In the genomic region with DNA sequence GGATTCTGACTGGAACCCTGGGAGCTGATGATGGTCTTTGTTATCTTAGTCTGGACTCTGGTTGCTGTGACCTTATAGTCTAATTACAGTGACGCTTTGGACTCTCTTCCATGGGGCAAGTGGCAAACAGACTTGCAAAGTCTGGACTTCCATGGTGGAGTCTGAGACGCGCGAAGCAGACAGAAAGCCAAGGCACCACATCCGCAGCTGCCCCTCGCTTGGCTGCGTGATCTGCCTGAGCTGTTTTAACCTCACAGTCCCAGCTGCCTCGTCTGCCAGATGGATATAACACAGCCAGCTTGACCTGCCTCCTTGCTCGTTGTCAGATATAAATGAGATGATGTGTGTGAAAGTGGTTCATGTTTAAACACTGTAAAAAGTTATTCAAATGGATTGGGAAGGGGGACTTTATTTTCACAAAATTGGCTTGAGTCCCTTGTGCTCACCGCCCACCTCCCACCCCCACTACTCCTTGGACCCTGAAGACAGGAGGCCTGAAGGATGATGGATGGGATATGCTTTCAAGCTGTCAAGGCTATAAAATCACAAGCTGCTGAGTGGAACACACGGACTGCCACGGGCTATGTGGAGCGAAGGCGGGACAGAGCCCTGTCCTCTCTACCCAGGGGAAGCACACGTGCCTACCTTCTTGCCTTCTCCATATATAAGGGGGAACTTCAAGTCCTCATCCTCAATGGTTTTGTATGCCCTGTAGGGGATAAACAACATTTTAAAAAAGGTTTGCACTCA, we compare ENCODE assay signal across 16 cellular contexts.
A peak's percentile ranks its signal among the peaks of the same experiment; 100 is the strongest.
DNase-seq lines count a peak whose midpoint lies in the region; ATAC-seq, FAIRE-seq and TF ChIP-seq lines count a peak whose summit lies in the region.
"Had no signal": no experiment of that assay in that cellular context is flagged by ENCODE, and none has a peak within 500 bp of the region (broad histone marks: within the 10 kb centered on the region; RNA-seq: fewer than 3 reads in every experiment).

No MANE protein-coding gene starts in this region.

- H2AK5ac ChIP-seq in H1 (ENCODE audit: low read depth, low read length) = peak overlapping the region; percentile 49; the same call in 1 of the 2 replicates

- H2BK120ac ChIP-seq in H1 (replicated peaks; ENCODE audit: low read depth, low read length) = no peak overlapping the region

- intact Hi-C loops in Right ventricle myocardium superior (cut with DNase I) = no loop called here
- intact Hi-C loops in cardiac septum (cut with DNase I) = no loop called here

- 91% methylated on average over 15 of the region's 15 CpGs; no CpG with 5 or more reads in 1 of the 2 experiments for WGBS in H1 (ENCODE audit: extremely low coverage in 1 of 2, insufficient coverage in 1 of 2, insufficient read length in 1 of 2, insufficient replicate concordance in 2 of 2, low coverage in 1 of 2, low lambda C conversion rate in 2 of 2, missing lambda C conversion rate in 1 of 2), 2 experiments

- 0 out of 7 replicates have a peak, but pooled peaks cover 0 to 2% (median 0%) of the 10 kb centered on the region in 4 experiments for H3K4me1 ChIP-seq in H1 (replicated peaks in 1 of 4; ENCODE audit: control insufficient read depth in 3 of 4, insufficient read depth in 4 of 4, low read length in 3 of 4)
- H3K4me1 ChIP-seq: Caco-2 had no signal

- DNase-seq in Right ventricle myocardium superior = no peak
- DNase-seq in cardiac septum (ENCODE audit: low spot score) = no peak
- no peak for DNase-seq in H1 (ENCODE audit: low read depth in 1 of 2, low spot score in 2 of 2)
- peak; percentile 73 for DNase-seq in myocyte (ENCODE audit: low read depth)
- DNase-seq in NCI-H2227 treated with DMSO at 0.1 percent for 48 hours (lab: John Stamatoyannopoulos, UW) = no peak
- DNase-seq in SKM-1 treated with dmso at 0.1 percent for 144 hours (lab: John Stamatoyannopoulos, UW; ENCODE audit: unreplicated experiment) = no peak
- DNase-seq in EL = no peak
- DNase-seq: activated CD8-positive, alpha-beta memory T cell treated with anti-CD3 and anti-CD28 coated beads, Interleukin-2, amount 50 U/mL, for 4 hours; activated gamma-delta T cell treated with Interleukin-2 at 50 U/mL for 16 hours; Caco-2; esophagus squamous epithelium; naive thymus-derived CD4-positive, alpha-beta T cell; right lobe of liver; stimulated activated CD4-positive, alpha-beta T cell treated with anti-CD3 and anti-CD28 coated beads, Interleukin-4, amount 100 ng/mL, for 24 hours had no signal

- no peak overlapping the region for H4K5ac ChIP-seq in H1 (ENCODE audit: insufficient read length, low read depth, low read length)

- POLR2A ChIA-PET in H1 (lab: Charles Lee; ENCODE audit: partially characterized antibody) = interaction anchor here (1.0 kb wide), 1 partner anchor 10 kb away, joined by 3 read pairs; no protein-coding TSS in a partner anchor

- no peaks in the 10 kb centered on the region for H3K9me3 ChIP-seq in H1 (ENCODE audit: insufficient read depth in 2 of 2, low read depth in 1 of 2, low read length in 1 of 2)
- H3K9me3 ChIP-seq: Caco-2, esophagus squamous epithelium, right lobe of liver, tibial nerve had no signal

- no peak overlapping the region for H3K56ac ChIP-seq in H1 (replicated peaks; ENCODE audit: insufficient read length, low read depth, low read length)

- H4K91ac ChIP-seq in H1 (replicated peaks; ENCODE audit: insufficient read length, low read length) = no peak overlapping the region

- no peak for TF ChIP-seq RAD21 in H1 (IDR thresholded peaks at IDR 0.05 in 1 of 2, conservative IDR thresholded peaks at IDR 0.05 in 1 of 2; ENCODE audit: low read depth in 2 of 2, low read length in 2 of 2)

- 0 out of 2 replicates have a peak overlapping the region, but pooled peaks have one; percentile 73 for H2BK15ac ChIP-seq in H1 (ENCODE audit: low read length)

- no peak overlapping the region for H3K9ac ChIP-seq in H1 (replicated peaks in 1 of 4; ENCODE audit: extremely low read depth in 1 of 4, low read depth in 3 of 4, low read length in 3 of 4)

- no peak for FAIRE-seq in H1 (lab: Jason Lieb, UNC)

- no peak for TF ChIP-seq CTCF in H1 (IDR thresholded peaks at IDR 0.05; ENCODE audit: control extremely low read depth in 1 of 3, insufficient read depth in 1 of 3, low read depth in 1 of 3, low read length in 3 of 3)

- no peak overlapping the region for H3K4me2 ChIP-seq in H1 (ENCODE audit: insufficient read depth in 1 of 2, low read depth in 2 of 2, low read length in 2 of 2)

- ATAC-seq in Right ventricle myocardium superior (ENCODE audit: poor library complexity) = peak; percentile 46
- ATAC-seq in GM21825 (IDR thresholded peaks at IDR 0.05; ENCODE audit: unreplicated experiment) = no peak
- ATAC-seq: naive thymus-derived CD4-positive, alpha-beta T cell; right lobe of liver had no signal

- no peak overlapping the region for H2BK5ac ChIP-seq in H1 (ENCODE audit: low read depth, low read length)

- H2BK20ac ChIP-seq in H1 (ENCODE audit: low read length) = no peak overlapping the region

- no peaks in the 10 kb centered on the region for H4K20me1 ChIP-seq in H1 (replicated peaks in 1 of 2; ENCODE audit: control insufficient read depth in 1 of 2, insufficient read depth in 2 of 2, low read length in 2 of 2)

- H3K23me2 ChIP-seq in H1 (ENCODE audit: low read depth, low read length) = no peaks in the 10 kb centered on the region

- no peak overlapping the region for H3K14ac ChIP-seq in H1 (ENCODE audit: insufficient read length)

- H3K36me3 ChIP-seq in H1 (ENCODE audit: control insufficient read depth in 2 of 4, insufficient read depth in 4 of 4, low read length in 3 of 4) = peaks cover 0 to 14% (median 0%) of the 10 kb centered on the region in 4 experiments; a peak in 4 of 8 replicates
- H3K36me3 ChIP-seq: esophagus squamous epithelium, right lobe of liver, tibial nerve had no signal

- CTCF ChIA-PET in H1 (lab: Charles Lee; ENCODE audit: partially characterized antibody) = interaction anchor here (2.2 kb wide), 1 partner anchor 10 kb away, joined by 4 read pairs; no protein-coding TSS in a partner anchor

- H3K18ac ChIP-seq in H1 (ENCODE audit: extremely low read depth, low read length) = no peak overlapping the region

- H2AFZ ChIP-seq in H1 (ENCODE audit: low read length) = no peak overlapping the region

- no peak overlapping the region for H3K27ac ChIP-seq in H1 (ENCODE audit: low read depth, low read length)
- H3K27ac ChIP-seq: esophagus squamous epithelium, right lobe of liver, tibial nerve had no signal

- no peak overlapping the region for H3K23ac ChIP-seq in H1 (ENCODE audit: insufficient read length)

- H3K79me1 ChIP-seq in H1 (ENCODE audit: low read depth, low read length) = no peaks in the 10 kb centered on the region

- H3K4ac ChIP-seq in H1 (replicated peaks; ENCODE audit: insufficient read length, low read depth, low read length) = no peak overlapping the region

- no peak for TF ChIP-seq POLR2A in H1 (IDR thresholded peaks at IDR 0.05; ENCODE audit: control extremely low read depth in 1 of 2, low read depth in 2 of 2, low read length in 2 of 2)

- no peaks in the 10 kb centered on the region for H3K79me2 ChIP-seq in H1 (ENCODE audit: control insufficient read depth in 1 of 2, insufficient read depth in 2 of 2, low read length in 2 of 2)

- H4K8ac ChIP-seq in H1 (ENCODE audit: extremely low read depth, insufficient read depth, low read length) = no peak overlapping the region

- no peak overlapping the region for H3K4me3 ChIP-seq in H1 (ENCODE audit: extremely low read depth in 1 of 4, insufficient read depth in 2 of 4, low read depth in 3 of 4, low read length in 4 of 4)
- H3K4me3 ChIP-seq: esophagus squamous epithelium, right lobe of liver, tibial nerve had no signal

- TF ChIP-seq EP300 in H1 (IDR thresholded peaks at IDR 0.05; ENCODE audit: borderline replicate concordance in 1 of 2, low read depth in 2 of 2, low read length in 2 of 2) = no peak

- no peaks in the 10 kb centered on the region for H3K27me3 ChIP-seq in H1 (replicated peaks in 1 of 4; ENCODE audit: control insufficient read depth in 3 of 4, extremely low read depth in 1 of 4, insufficient read depth in 3 of 4, low read length in 3 of 4)
- H3K27me3 ChIP-seq: esophagus squamous epithelium, right lobe of liver, tibial nerve had no signal

- H2BK12ac ChIP-seq in H1 (ENCODE audit: low read depth, low read length) = no peak overlapping the region

TF ChIP-seq in H1, 55 proteins besides CTCF, POLR2A, EP300 and RAD21:
- TF ChIP-seq ZNF274 (IDR thresholded peaks at IDR 0.05; ENCODE audit: borderline replicate concordance, extremely low read depth, low read length) (no peak), JUND (IDR thresholded peaks at IDR 0.05; ENCODE audit: low read length) (no peak), RXRA (IDR thresholded peaks at IDR 0.05; ENCODE audit: insufficient read depth, low read depth, low read length) (no peak), TCF12 (IDR thresholded peaks at IDR 0.05; ENCODE audit: low read depth, low read length) (no peak), BRCA1 (IDR thresholded peaks at IDR 0.05; ENCODE audit: low read depth, low read length) (no peak), HDAC6 (IDR thresholded peaks at IDR 0.05; ENCODE audit: low read depth, low read length) (no peak), BACH1 (IDR thresholded peaks at IDR 0.05; ENCODE audit: low read length) (no peak), YY1 (IDR thresholded peaks at IDR 0.05; ENCODE audit: low read depth, low read length) (no peak), BCL11A (IDR thresholded peaks at IDR 0.05; ENCODE audit: low read depth in 2 of 2, low read length in 2 of 2) (no peak), TEAD4 (IDR thresholded peaks at IDR 0.05; ENCODE audit: low read depth, low read length) (no peak), FOSL1 (IDR thresholded peaks at IDR 0.05; ENCODE audit: insufficient read depth, low read depth, low read length) (no peak), CTBP2 (IDR thresholded peaks at IDR 0.05; ENCODE audit: borderline replicate concordance, insufficient read depth, insufficient read length, low read length) (no peak), RNF2 (IDR thresholded peaks at IDR 0.05; ENCODE audit: borderline replicate concordance, low read depth, low read length, missing control alignments, poor library complexity, severe bottlenecking) (no peak), JUN (IDR thresholded peaks at IDR 0.05; ENCODE audit: low read depth, low read length) (no peak), RBBP5 (IDR thresholded peaks at IDR 0.05; ENCODE audit: borderline replicate concordance, low read depth, low read length) (no peak), TBP (IDR thresholded peaks at IDR 0.05; ENCODE audit: low read depth, low read length) (no peak), USF2 (IDR thresholded peaks at IDR 0.05; ENCODE audit: low read length) (no peak), TAF1 (IDR thresholded peaks at IDR 0.05; ENCODE audit: low read depth, low read length) (no peak)
